In the genomic region with DNA sequence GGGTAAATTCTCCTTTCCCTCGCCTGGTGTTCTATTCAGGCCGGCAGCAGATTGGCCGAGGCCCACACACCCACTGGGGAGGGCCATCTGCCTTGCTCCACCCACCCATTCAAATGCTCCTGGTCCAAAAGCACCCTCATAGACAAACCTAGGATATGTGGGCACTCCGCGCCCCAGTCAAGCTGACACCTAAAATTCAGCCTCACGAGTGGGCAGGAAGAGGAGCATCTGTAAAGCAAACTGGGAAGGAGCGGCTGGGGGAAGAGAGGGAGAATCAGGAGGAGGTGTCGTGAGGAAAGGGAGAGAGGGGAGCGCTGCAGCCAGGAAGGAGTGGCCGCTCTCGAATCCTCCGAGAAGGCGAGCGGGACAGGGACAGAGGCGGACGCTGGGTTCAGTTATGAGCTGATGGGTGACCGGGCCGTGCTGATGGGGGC, we compare ENCODE assay signal across 7 cellular contexts.
DNase-seq lines count a peak whose midpoint lies in the region.

No MANE protein-coding gene starts in this region.

- peaks cover 8% of the 10 kb centered on the region for H3K4me1 Mint-ChIP-seq in dendritic cell treated with granulocyte-macrophage colony-stimulating factor and Interleukin-4, amounts not matched to agents 40 ng/mL and 50 ng/mL, for 4 days (ENCODE audit: low read depth)

- peaks cover 8% of the 10 kb centered on the region for H3K27me3 Mint-ChIP-seq in dendritic cell treated with granulocyte-macrophage colony-stimulating factor and Interleukin-4, amounts not matched to agents 40 ng/mL and 50 ng/mL, for 4 days

- H3K9ac ChIP-seq in HUES6 (ENCODE audit: low read length) (peak overlapping the region; percentile 11), stomach smooth muscle (ENCODE audit: low read length in 2 of 2) (peak overlapping the region in 1 of 2 donors; percentile 29)

- intact Hi-C loops in dendritic cell treated with granulocyte-macrophage colony-stimulating factor and Interleukin-4, amounts not matched to agents 40 ng/mL and 50 ng/mL, for 4 days (cut with micrococcal nuclease): no loop called here

- no peaks in the 10 kb centered on the region for H3K36me3 ChIP-seq in HUES6 (ENCODE audit: control insufficient read depth, insufficient read depth, low read length)
- H3K36me3 ChIP-seq in stomach smooth muscle (ENCODE audit: control insufficient read depth in 2 of 2, insufficient read depth in 2 of 2, low read length in 2 of 2): no peaks in the 10 kb centered on the region

- H3K4me3 Mint-ChIP-seq in dendritic cell treated with granulocyte-macrophage colony-stimulating factor and Interleukin-4, amounts not matched to agents 40 ng/mL and 50 ng/mL, for 4 days: peak overlapping the region; percentile 49

- H3K9me3 ChIP-seq in HUES6 (ENCODE audit: control insufficient read depth, insufficient read depth, low read depth, low read length): no peaks in the 10 kb centered on the region
- H3K9me3 ChIP-seq in stomach smooth muscle (ENCODE audit: control insufficient read depth in 2 of 2, low read length in 2 of 2): no peaks in the 10 kb centered on the region

- H3K4me1 ChIP-seq in HUES6 (ENCODE audit: control insufficient read depth, insufficient read depth, low read length) (peaks cover 19% of the 10 kb centered on the region), stomach smooth muscle (ENCODE audit: control insufficient read depth, insufficient read depth, low read length) (peaks cover 36% of the 10 kb centered on the region)

- no peaks in the 10 kb centered on the region for H3K36me3 Mint-ChIP-seq in dendritic cell treated with granulocyte-macrophage colony-stimulating factor and Interleukin-4, amounts not matched to agents 40 ng/mL and 50 ng/mL, for 4 days (ENCODE audit: low read depth)

- peak overlapping the region; percentile 64 for H3K4me3 ChIP-seq in HUES6 (ENCODE audit: low read depth, low read length)
- H3K4me3 ChIP-seq in stomach smooth muscle (ENCODE audit: low read length in 2 of 2): peak overlapping the region in 1 of 2 donors; percentile 57

- H3K27ac ChIP-seq in HUES6 (ENCODE audit: low read depth, low read length) (no peak overlapping the region), layer of hippocampus (ENCODE audit: low read depth, low read length) (peak overlapping the region; percentile 36), stomach smooth muscle (ENCODE audit: low read length) (peak overlapping the region; percentile 96)

- H3K9me3 Mint-ChIP-seq in dendritic cell treated with granulocyte-macrophage colony-stimulating factor and Interleukin-4, amounts not matched to agents 40 ng/mL and 50 ng/mL, for 4 days: no peaks in the 10 kb centered on the region

- peaks cover 20% of the 10 kb centered on the region for H3K27me3 ChIP-seq in HUES6 (ENCODE audit: control insufficient read depth, insufficient read depth, low read length)
- H3K27me3 ChIP-seq in layer of hippocampus (ENCODE audit: control insufficient read depth, insufficient read depth, low read length): no peaks in the 10 kb centered on the region
- no peaks in the 10 kb centered on the region for H3K27me3 ChIP-seq in stomach smooth muscle (ENCODE audit: control insufficient read depth in 1 of 2, insufficient read depth in 2 of 2, low read length in 2 of 2)

- DNase-seq in NCI-H345 treated with DMSO at 0.1 percent for 48 hours (lab: John Stamatoyannopoulos, UW; ENCODE audit: unreplicated experiment) (no peak), NCI-H128 (lab: John Stamatoyannopoulos, UW; ENCODE audit: unreplicated experiment) (no peak), GF-D8 (lab: John Stamatoyannopoulos, UW) (no peak)

- no peak overlapping the region for H3K27ac Mint-ChIP-seq in dendritic cell treated with granulocyte-macrophage colony-stimulating factor and Interleukin-4, amounts not matched to agents 40 ng/mL and 50 ng/mL, for 4 days
